Comparison of ENCODE assay signal across 1 cellular context in the genomic region with DNA sequence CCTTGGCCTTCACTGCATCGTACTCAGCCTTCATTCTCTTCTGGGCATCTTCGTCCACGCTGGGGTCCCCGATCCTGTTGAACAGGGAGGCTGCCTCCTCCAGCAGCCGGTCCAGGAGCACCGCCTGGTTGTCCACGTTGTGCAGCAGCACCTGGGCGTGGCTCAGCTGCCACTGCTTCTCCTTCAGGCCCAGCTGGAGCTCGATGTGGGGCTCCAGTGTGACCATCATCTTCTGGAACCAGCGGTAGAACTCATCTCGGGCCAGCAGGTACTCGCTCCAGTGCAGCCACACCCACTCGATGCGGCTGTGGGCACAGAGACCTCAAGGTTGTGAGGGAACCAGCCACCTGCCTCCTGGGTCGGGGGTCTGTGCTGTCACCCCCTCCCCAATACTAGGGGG.
TF ChIP-seq lines count a peak whose summit lies in the region.

No MANE protein-coding gene starts in this region.

TF ChIP-seq in HepG2, 621 proteins besides CTCF, POLR2A, EP300 and RAD21:
- TF ChIP-seq STAG1 (CRISPR knock-in tag; IDR thresholded peaks at IDR 0.05): no peak
- no peak for TF ChIP-seq HOXD1 (CRISPR knock-in tag; IDR thresholded peaks at IDR 0.05)
- TF ChIP-seq, protein P1, sequence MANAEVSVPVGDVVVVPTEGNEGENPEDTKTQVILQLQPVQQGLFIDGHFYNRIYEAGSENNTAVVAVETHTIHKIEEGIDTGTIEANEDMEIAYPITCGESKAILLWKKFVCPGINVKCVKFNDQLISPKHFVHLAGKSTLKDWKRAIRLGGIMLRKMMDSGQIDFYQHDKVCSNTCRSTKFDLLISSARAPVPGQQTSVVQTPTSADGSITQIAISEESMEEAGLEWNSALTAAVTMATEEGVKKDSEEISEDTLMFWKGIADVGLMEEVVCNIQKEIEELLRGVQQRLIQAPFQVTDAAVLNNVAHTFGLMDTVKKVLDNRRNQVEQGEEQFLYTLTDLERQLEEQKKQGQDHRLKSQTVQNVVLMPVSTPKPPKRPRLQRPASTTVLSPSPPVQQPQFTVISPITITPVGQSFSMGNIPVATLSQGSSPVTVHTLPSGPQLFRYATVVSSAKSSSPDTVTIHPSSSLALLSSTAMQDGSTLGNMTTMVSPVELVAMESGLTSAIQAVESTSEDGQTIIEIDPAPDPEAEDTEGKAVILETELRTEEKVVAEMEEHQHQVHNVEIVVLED (CRISPR knock-in tag; IDR thresholded peaks at IDR 0.05; ENCODE audit: borderline replicate concordance): no peak
- TF ChIP-seq IKZF4 (CRISPR knock-in tag; IDR thresholded peaks at IDR 0.05; ENCODE audit: borderline replicate concordance, low read depth, not compliant biosample characterization): no peak
- TF ChIP-seq SMC3 (IDR thresholded peaks at IDR 0.05; ENCODE audit: low read length): no peak
- TF ChIP-seq ZBTB20 (CRISPR knock-in tag; IDR thresholded peaks at IDR 0.05; ENCODE audit: borderline replicate concordance, low read depth): no peak
- TF ChIP-seq ZSCAN29 (CRISPR knock-in tag; conservative IDR thresholded peaks at IDR 0.05): no peak
- TF ChIP-seq MTA3 (CRISPR knock-in tag; IDR thresholded peaks at IDR 0.05): no peak
- no peak for TF ChIP-seq ETV5 (CRISPR knock-in tag; IDR thresholded peaks at IDR 0.05; ENCODE audit: borderline replicate concordance)
- TF ChIP-seq NCOA1 (CRISPR knock-in tag; IDR thresholded peaks at IDR 0.05): no peak
- TF ChIP-seq ZNF160 (CRISPR knock-in tag; IDR thresholded peaks at IDR 0.05): no peak
- TF ChIP-seq, protein P2, sequence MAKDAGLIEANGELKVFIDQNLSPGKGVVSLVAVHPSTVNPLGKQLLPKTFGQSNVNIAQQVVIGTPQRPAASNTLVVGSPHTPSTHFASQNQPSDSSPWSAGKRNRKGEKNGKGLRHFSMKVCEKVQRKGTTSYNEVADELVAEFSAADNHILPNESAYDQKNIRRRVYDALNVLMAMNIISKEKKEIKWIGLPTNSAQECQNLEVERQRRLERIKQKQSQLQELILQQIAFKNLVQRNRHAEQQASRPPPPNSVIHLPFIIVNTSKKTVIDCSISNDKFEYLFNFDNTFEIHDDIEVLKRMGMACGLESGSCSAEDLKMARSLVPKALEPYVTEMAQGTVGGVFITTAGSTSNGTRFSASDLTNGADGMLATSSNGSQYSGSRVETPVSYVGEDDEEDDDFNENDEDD (CRISPR knock-in tag; IDR thresholded peaks at IDR 0.05; ENCODE audit: borderline replicate concordance): no peak
- TF ChIP-seq NR1H2 (CRISPR knock-in tag; IDR thresholded peaks at IDR 0.05; ENCODE audit: borderline replicate concordance, low read depth): no peak
- TF ChIP-seq CHD2 (IDR thresholded peaks at IDR 0.05; ENCODE audit: low read depth, low read length): no peak
- TF ChIP-seq ZFP62 (CRISPR knock-in tag; IDR thresholded peaks at IDR 0.05): no peak
- TF ChIP-seq ZSCAN12 (CRISPR knock-in tag; IDR thresholded peaks at IDR 0.05): no peak
- TF ChIP-seq ZNF30 (CRISPR knock-in tag; IDR thresholded peaks at IDR 0.05): no peak
